1 cellular context compared by ENCODE assay signal in genomic region chr5:173396311-173396993, GRCh38.
TF ChIP-seq lines count a peak whose summit lies in the region.

No MANE protein-coding gene starts in this region.

TF ChIP-seq in H1, 55 proteins besides CTCF, POLR2A, EP300 and RAD21 (continued from another document):
- TF ChIP-seq, protein P1, sequence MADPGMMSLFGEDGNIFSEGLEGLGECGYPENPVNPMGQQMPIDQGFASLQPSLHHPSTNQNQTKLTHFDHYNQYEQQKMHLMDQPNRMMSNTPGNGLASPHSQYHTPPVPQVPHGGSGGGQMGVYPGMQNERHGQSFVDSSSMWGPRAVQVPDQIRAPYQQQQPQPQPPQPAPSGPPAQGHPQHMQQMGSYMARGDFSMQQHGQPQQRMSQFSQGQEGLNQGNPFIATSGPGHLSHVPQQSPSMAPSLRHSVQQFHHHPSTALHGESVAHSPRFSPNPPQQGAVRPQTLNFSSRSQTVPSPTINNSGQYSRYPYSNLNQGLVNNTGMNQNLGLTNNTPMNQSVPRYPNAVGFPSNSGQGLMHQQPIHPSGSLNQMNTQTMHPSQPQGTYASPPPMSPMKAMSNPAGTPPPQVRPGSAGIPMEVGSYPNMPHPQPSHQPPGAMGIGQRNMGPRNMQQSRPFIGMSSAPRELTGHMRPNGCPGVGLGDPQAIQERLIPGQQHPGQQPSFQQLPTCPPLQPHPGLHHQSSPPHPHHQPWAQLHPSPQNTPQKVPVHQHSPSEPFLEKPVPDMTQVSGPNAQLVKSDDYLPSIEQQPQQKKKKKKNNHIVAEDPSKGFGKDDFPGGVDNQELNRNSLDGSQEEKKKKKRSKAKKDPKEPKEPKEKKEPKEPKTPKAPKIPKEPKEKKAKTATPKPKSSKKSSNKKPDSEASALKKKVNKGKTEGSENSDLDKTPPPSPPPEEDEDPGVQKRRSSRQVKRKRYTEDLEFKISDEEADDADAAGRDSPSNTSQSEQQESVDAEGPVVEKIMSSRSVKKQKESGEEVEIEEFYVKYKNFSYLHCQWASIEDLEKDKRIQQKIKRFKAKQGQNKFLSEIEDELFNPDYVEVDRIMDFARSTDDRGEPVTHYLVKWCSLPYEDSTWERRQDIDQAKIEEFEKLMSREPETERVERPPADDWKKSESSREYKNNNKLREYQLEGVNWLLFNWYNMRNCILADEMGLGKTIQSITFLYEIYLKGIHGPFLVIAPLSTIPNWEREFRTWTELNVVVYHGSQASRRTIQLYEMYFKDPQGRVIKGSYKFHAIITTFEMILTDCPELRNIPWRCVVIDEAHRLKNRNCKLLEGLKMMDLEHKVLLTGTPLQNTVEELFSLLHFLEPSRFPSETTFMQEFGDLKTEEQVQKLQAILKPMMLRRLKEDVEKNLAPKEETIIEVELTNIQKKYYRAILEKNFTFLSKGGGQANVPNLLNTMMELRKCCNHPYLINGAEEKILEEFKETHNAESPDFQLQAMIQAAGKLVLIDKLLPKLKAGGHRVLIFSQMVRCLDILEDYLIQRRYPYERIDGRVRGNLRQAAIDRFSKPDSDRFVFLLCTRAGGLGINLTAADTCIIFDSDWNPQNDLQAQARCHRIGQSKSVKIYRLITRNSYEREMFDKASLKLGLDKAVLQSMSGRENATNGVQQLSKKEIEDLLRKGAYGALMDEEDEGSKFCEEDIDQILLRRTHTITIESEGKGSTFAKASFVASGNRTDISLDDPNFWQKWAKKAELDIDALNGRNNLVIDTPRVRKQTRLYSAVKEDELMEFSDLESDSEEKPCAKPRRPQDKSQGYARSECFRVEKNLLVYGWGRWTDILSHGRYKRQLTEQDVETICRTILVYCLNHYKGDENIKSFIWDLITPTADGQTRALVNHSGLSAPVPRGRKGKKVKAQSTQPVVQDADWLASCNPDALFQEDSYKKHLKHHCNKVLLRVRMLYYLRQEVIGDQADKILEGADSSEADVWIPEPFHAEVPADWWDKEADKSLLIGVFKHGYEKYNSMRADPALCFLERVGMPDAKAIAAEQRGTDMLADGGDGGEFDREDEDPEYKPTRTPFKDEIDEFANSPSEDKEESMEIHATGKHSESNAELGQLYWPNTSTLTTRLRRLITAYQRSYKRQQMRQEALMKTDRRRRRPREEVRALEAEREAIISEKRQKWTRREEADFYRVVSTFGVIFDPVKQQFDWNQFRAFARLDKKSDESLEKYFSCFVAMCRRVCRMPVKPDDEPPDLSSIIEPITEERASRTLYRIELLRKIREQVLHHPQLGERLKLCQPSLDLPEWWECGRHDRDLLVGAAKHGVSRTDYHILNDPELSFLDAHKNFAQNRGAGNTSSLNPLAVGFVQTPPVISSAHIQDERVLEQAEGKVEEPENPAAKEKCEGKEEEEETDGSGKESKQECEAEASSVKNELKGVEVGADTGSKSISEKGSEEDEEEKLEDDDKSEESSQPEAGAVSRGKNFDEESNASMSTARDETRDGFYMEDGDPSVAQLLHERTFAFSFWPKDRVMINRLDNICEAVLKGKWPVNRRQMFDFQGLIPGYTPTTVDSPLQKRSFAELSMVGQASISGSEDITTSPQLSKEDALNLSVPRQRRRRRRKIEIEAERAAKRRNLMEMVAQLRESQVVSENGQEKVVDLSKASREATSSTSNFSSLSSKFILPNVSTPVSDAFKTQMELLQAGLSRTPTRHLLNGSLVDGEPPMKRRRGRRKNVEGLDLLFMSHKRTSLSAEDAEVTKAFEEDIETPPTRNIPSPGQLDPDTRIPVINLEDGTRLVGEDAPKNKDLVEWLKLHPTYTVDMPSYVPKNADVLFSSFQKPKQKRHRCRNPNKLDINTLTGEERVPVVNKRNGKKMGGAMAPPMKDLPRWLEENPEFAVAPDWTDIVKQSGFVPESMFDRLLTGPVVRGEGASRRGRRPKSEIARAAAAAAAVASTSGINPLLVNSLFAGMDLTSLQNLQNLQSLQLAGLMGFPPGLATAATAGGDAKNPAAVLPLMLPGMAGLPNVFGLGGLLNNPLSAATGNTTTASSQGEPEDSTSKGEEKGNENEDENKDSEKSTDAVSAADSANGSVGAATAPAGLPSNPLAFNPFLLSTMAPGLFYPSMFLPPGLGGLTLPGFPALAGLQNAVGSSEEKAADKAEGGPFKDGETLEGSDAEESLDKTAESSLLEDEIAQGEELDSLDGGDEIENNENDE (IDR thresholded peaks at IDR 0.05; ENCODE audit: insufficient replicate concordance, low read length) = no peak
- TF ChIP-seq JUN (IDR thresholded peaks at IDR 0.05; ENCODE audit: low read depth, low read length) (no peak), HDAC2 (IDR thresholded peaks at IDR 0.05; ENCODE audit: borderline replicate concordance in 1 of 2, low read depth in 2 of 2, low read length in 2 of 2) (no peak), YY1 (IDR thresholded peaks at IDR 0.05; ENCODE audit: low read depth, low read length) (peak; percentile 52; the same call in 1 of the 2 replicates), CBX8 (IDR thresholded peaks at IDR 0.05; ENCODE audit: borderline replicate concordance, low read depth, low read length) (no peak), SUZ12 (IDR thresholded peaks at IDR 0.05; ENCODE audit: low read length) (no peak), KDM1A (IDR thresholded peaks at IDR 0.05; ENCODE audit: borderline replicate concordance, low read length) (no peak), FOSL1 (IDR thresholded peaks at IDR 0.05; ENCODE audit: insufficient read depth, low read depth, low read length) (no peak)
